In the genomic region with DNA sequence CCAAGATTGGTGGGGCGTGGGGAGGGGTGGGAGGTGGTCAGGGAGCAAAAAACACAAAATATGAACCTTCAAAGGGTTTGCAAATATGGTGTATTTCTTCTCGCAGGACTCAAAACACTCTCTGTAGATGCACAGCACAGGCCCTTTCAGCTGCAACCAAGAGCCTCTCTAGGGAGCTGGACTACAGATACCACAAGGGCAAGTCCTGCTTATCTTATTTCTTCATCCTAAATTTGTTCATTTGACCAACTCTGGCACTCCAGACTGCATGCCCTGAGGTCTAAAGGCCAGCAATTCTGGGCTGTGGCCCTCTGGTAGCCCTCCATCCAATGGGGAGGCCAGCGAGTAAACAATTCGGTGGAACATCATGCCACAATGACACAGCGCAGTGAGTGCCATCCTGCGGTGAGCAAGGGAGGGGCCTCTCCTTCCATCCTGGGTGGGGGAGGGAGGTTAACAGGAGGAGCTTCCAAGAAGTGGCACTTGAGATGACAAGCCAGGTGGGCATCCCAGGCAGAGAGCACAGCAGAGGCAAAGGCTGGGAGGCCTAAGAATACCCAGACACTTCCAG, we compare ENCODE assay signal across 7 cellular contexts.
DNase-seq lines count a peak whose midpoint lies in the region; ATAC-seq and TF ChIP-seq lines count a peak whose summit lies in the region.

No MANE protein-coding gene starts in this region.

- H3K27ac ChIP-seq in HL-60 (replicated peaks) (peak overlapping the region; percentile 98), OCI-LY1 (ENCODE audit: low read depth, low read length, poor library complexity, severe bottlenecking) (peak overlapping the region; percentile 100)

- H3K9me2 ChIP-seq in OCI-LY1 (ENCODE audit: low read depth, low read length): no peaks in the 10 kb centered on the region

- peak overlapping the region; percentile 72 for H3K9ac ChIP-seq in OCI-LY1 (ENCODE audit: low read length)

- peaks cover 6% of the 10 kb centered on the region; the same call in 1 of the 2 replicates for H3K36me3 ChIP-seq in OCI-LY1 (ENCODE audit: insufficient read depth, low read length)

- H3K27me3 ChIP-seq in HL-60 (ENCODE audit: insufficient read depth, poor library complexity, severe bottlenecking) (no peaks in the 10 kb centered on the region), OCI-LY1 (ENCODE audit: insufficient read depth, low read length) (no peaks in the 10 kb centered on the region)

- peak overlapping the region; percentile 86 for H3K4me2 ChIP-seq in OCI-LY1 (ENCODE audit: low read length)

- H4K20me1 ChIP-seq in OCI-LY1 (ENCODE audit: insufficient read depth, low read length): no peaks in the 10 kb centered on the region

- peak overlapping the region; percentile 53; the same call in 1 of the 2 replicates for H3K4me3 ChIP-seq in HL-60 (replicated peaks; ENCODE audit: insufficient read depth, low read length)
- H3K4me3 ChIP-seq in OCI-LY1 (ENCODE audit: low read depth, low read length, poor library complexity, severe bottlenecking): peak overlapping the region; percentile 86

- H3F3A ChIP-seq in OCI-LY1 (ENCODE audit: insufficient read depth, low read length): peaks cover 8% of the 10 kb centered on the region; the same call in 1 of the 2 replicates

- peak; percentile 91 to 94 for DNase-seq in HL-60 (ENCODE audit: low read depth in 1 of 2, low spot score in 1 of 2)
- DNase-seq in central memory CD4-positive, alpha-beta T cell: peak; percentile 53
- DNase-seq in stimulated activated CD4-positive, alpha-beta T cell treated with anti-CD3 and anti-CD28 coated beads, Interleukin-4, amount 100 ng/mL, for 1 hour: peak; percentile 41
- no peak for DNase-seq in OCI-M2 (lab: John Stamatoyannopoulos, UW; ENCODE audit: unreplicated experiment)
- no peak for DNase-seq in superior temporal gyrus (ENCODE audit: extremely low spot score)

- peaks cover 78% of the 10 kb centered on the region for H3K4me1 ChIP-seq in OCI-LY1 (ENCODE audit: insufficient read depth, low read length, severe bottlenecking)

- H2AFZ ChIP-seq in OCI-LY1 (ENCODE audit: low read length): no peak overlapping the region

- no peaks in the 10 kb centered on the region for H3K79me2 ChIP-seq in OCI-LY1 (ENCODE audit: insufficient read depth, low read length)

- no peaks in the 10 kb centered on the region for H3K9me3 ChIP-seq in OCI-LY1 (ENCODE audit: low read length)

- TF ChIP-seq CTCF in HL-60 (IDR thresholded peaks at IDR 0.05; ENCODE audit: insufficient read depth, low read length) (no peak), OCI-LY1 (IDR thresholded peaks at IDR 0.05; ENCODE audit: low read length) (no peak)

- ATAC-seq in GM21786 (IDR thresholded peaks at IDR 0.05; ENCODE audit: unreplicated experiment): no peak

Comparison
In these comparisons a context has a peak if more than half of its experiments do, and no peak if none do; other contexts are left out.
1. DNase-seq: peak in HL-60 (2 of 2), central memory CD4-positive, alpha-beta T cell (single experiment) and stimulated activated CD4-positive, alpha-beta T cell treated with anti-CD3 and anti-CD28 coated beads, Interleukin-4, amount 100 ng/mL, for 1 hour (single experiment); none in OCI-M2 (single experiment) and superior temporal gyrus (single experiment).